30 cellular contexts compared by ENCODE assay signal in the genomic region with DNA sequence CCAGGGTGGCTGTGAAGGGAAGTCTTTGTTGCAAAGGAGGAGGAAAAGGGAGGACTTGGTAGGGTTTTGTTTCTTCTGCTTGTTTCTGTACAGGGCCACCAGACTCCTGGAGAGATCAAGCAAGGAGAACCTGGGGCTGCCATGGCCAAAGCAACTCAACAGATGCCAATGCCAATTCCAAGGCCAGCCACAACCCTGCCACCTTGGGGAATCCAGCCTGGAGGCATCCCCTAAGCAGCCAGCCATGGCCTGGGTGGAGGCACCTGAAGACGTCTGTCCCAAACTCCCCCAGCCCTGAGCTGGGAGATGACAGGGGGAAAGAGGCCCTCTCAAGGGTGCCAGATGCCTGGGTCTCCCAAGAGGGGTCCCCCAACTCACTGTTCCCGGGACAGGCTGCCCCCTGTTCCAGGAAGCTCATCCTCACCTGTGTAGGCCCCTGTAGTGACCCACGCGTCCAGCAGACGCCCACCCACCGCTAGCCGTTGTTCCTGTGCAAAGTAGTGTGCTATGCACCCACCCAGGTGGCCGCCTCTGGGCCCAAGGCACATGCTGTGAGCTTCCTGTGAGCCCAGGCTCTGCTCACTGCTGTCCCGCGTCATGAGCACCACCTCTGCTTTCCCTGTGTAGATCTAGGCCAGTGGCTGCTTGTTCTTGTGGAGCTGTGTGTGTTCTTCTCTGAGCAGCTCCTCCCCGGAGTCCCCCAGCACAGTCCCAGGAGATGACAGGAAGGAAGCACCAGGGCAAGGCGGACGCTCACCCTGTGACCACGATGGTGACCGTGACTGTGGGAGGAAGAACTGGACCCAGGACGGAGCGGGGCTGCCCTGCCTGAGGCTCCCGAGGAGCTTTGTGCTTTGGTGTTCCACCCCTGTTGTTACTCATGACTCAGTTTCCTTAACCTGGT.
"Had no signal": no experiment of that assay in that cellular context is flagged by ENCODE, and none has a peak within 500 bp of the region (broad histone marks: within the 10 kb centered on the region; RNA-seq: fewer than 3 reads in every experiment).

No MANE protein-coding gene starts in this region.

- ATAC-seq: activated CD4-positive, CD25-positive, alpha-beta regulatory T cell treated with anti-CD3 and anti-CD28 coated beads, Interleukin-2, amount 50 U/mL, for 24 hours; activated CD8-positive, alpha-beta T cell treated with anti-CD3 and anti-CD28 coated beads for 36 hours; activated T-cell treated with anti-CD3 and anti-CD28 coated beads, Interleukin-2, amount 50 U/mL, for 4 hours; activated T-helper 17 cell treated with anti-CD3 and anti-CD28 coated beads, Interleukin-2, amount 50 U/mL, for 72 hours; effector memory CD8-positive, alpha-beta T cell; gastroesophageal sphincter; T-helper 17 cell had no signal

- DNase-seq: activated B cell treated with CpG ODN at 0.5 μM for 24 hours; activated CD4-positive, alpha-beta T cell treated with anti-CD3 and anti-CD28 coated beads for 48 hours; activated CD4-positive, alpha-beta T cell treated with anti-CD3 and anti-CD28 coated beads, Interleukin-2, amount 50 U/mL, for 1 hour; activated CD4-positive, alpha-beta T cell treated with anti-CD3 and anti-CD28 coated beads, Interleukin-2, amount 50 U/mL, for 48 hours; activated CD8-positive, alpha-beta memory T cell treated with anti-CD3 and anti-CD28 coated beads for 24 hours; activated CD8-positive, alpha-beta T cell treated with anti-CD3 and anti-CD28 coated beads for 36 hours; activated effector memory CD4-positive, alpha-beta T cell treated with Interleukin-2 at 50 U/mL for 16 hours; activated gamma-delta T cell treated with Interleukin-2 at 50 U/mL for 16 hours; activated naive CD4-positive, alpha-beta T cell treated with anti-CD3 and anti-CD28 coated beads, Interleukin-2, amount 50 U/mL, for 16 hours; activated naive CD4-positive, alpha-beta T cell treated with Interleukin-2 at 50 U/mL for 16 hours; activated T-cell treated with anti-CD3 and anti-CD28 coated beads, Interleukin-2, amount 50 U/mL, for 4 hours; amniotic stem cell; aorta; dorsolateral prefrontal cortex; effector memory CD8-positive, alpha-beta T cell; erythroblast; esophagus squamous epithelium; foreskin melanocyte; T-helper 1 cell; T-helper 17 cell; T1000; WERI-Rb-1 had no signal

- H3K4me3 Mint-ChIP-seq: activated B cell treated with CpG ODN at 0.5 μM for 24 hours; activated CD8-positive, alpha-beta T cell treated with anti-CD3 and anti-CD28 coated beads for 36 hours; activated naive CD8-positive, alpha-beta T cell; activated T-cell treated with anti-CD3 and anti-CD28 coated beads, Interleukin-2, amount 50 U/mL, for 4 hours; activated T-helper 17 cell treated with anti-CD3 and anti-CD28 coated beads, Interleukin-2, amount 50 U/mL, for 72 hours; brain; central memory CD8-positive, alpha-beta T cell; dendritic cell treated with granulocyte-macrophage colony-stimulating factor and Interleukin-4, amounts not matched to agents 40 ng/mL and 50 ng/mL, for 4 days; effector memory CD8-positive, alpha-beta T cell; T-helper 17 cell; T-helper 2 cell treated with Interferon-gamma antibody and Interleukin-4, amounts not matched to agents 5 μg/mL and 100 μg/mL, for 36 hours had no signal

- H3K27me3 Mint-ChIP-seq: activated naive CD8-positive, alpha-beta T cell; activated T-helper 17 cell treated with anti-CD3 and anti-CD28 coated beads, Interleukin-2, amount 50 U/mL, for 72 hours; central memory CD8-positive, alpha-beta T cell; T-helper 17 cell had no signal

- H3K4me1 Mint-ChIP-seq: activated T-helper 17 cell treated with anti-CD3 and anti-CD28 coated beads, Interleukin-2, amount 50 U/mL, for 72 hours; central memory CD8-positive, alpha-beta T cell; T-helper 17 cell had no signal

- H3K27ac Mint-ChIP-seq: activated B cell treated with CpG ODN at 0.5 μM for 24 hours; activated CD8-positive, alpha-beta T cell treated with anti-CD3 and anti-CD28 coated beads for 36 hours; activated naive CD8-positive, alpha-beta T cell; activated T-helper 17 cell treated with anti-CD3 and anti-CD28 coated beads, Interleukin-2, amount 50 U/mL, for 72 hours; brain; dendritic cell treated with granulocyte-macrophage colony-stimulating factor and Interleukin-4, amounts not matched to agents 40 ng/mL and 50 ng/mL, for 4 days; effector memory CD8-positive, alpha-beta T cell; T-helper 17 cell; T-helper 2 cell treated with Interferon-gamma antibody and Interleukin-4, amounts not matched to agents 5 μg/mL and 100 μg/mL, for 36 hours had no signal

- H3K9me3 Mint-ChIP-seq: activated B cell treated with CpG ODN at 0.5 μM for 24 hours; activated CD8-positive, alpha-beta T cell treated with anti-CD3 and anti-CD28 coated beads for 36 hours; activated T-cell treated with anti-CD3 and anti-CD28 coated beads, Interleukin-2, amount 50 U/mL, for 4 hours; activated T-helper 17 cell treated with anti-CD3 and anti-CD28 coated beads, Interleukin-2, amount 50 U/mL, for 72 hours; central memory CD8-positive, alpha-beta T cell; dendritic cell treated with granulocyte-macrophage colony-stimulating factor and Interleukin-4, amounts not matched to agents 40 ng/mL and 50 ng/mL, for 4 days; effector memory CD8-positive, alpha-beta T cell; T-helper 2 cell treated with Interferon-gamma antibody and Interleukin-4, amounts not matched to agents 5 μg/mL and 100 μg/mL, for 36 hours had no signal
